Comparison of ENCODE assay signal across 24 cellular contexts in the genomic region with DNA sequence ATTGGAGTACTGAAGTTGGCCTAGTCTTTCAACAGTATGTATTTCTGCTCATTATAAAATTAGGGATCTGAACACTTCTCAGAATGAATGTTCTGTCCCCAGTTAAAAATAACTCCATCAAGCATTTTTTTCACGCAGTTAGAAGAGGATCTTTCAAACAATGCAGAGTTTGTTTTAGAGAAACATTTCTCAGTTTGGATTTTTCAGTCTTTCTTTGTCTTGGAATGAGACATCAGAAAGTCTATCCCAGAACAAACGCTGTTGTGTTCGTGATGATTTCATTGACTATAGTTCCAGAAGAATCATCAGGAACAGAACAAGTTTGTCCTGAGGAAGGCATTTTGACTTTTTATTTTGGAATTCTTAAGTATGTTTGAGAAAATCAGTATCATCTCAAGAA.
DNase-seq lines count a peak whose midpoint lies in the region; ATAC-seq and TF ChIP-seq lines count a peak whose summit lies in the region.
"Had no signal": no experiment of that assay in that cellular context is flagged by ENCODE, and none has a peak within 500 bp of the region (broad histone marks: within the 10 kb centered on the region; RNA-seq: fewer than 3 reads in every experiment).

No MANE protein-coding gene starts in this region.

- TF ChIP-seq CTCF in breast epithelium (IDR thresholded peaks at IDR 0.05) (no peak), MCF 10A (IDR thresholded peaks at IDR 0.05; ENCODE audit: unreplicated experiment) (no peak), testis (IDR thresholded peaks at IDR 0.05) (no peak), natural killer cell (IDR thresholded peaks at IDR 0.05) (no peak)

- H3K27me3 ChIP-seq in breast epithelium (no peaks in the 10 kb centered on the region), testis (no peaks in the 10 kb centered on the region)
- H3K27me3 ChIP-seq: BE2C, cardiac muscle cell, ovary had no signal

- H3K4me1 Mint-ChIP-seq in MCF 10A (ENCODE audit: insufficient read depth, unreplicated experiment): peaks cover 19% of the 10 kb centered on the region
- H3K4me1 Mint-ChIP-seq in natural killer cell: peaks cover 22 to 27% of the 10 kb centered on the region in 2 donors

- intact Hi-C loops in breast epithelium (cut with DNase I; ENCODE audit: low total_unique reads): loop anchor here (2.0 kb wide), 1 partner anchor 58 kb away; no protein-coding TSS in a partner anchor
- intact Hi-C loops in MCF 10A (cut with micrococcal nuclease): no loop called here
- intact Hi-C loops in testis (cut with DNase I; ENCODE audit: low total_unique reads): no loop called here
- intact Hi-C loops in natural killer cell (cut with micrococcal nuclease): loop anchor here (10.0 kb wide), 2 partner anchors 120 to 220 kb away; no protein-coding TSS in a partner anchor

- H3K27me3 Mint-ChIP-seq in MCF 10A (ENCODE audit: insufficient read depth, unreplicated experiment) (no peaks in the 10 kb centered on the region), natural killer cell (ENCODE audit: low read depth in 2 of 2) (no peaks in the 10 kb centered on the region)
- H3K27me3 Mint-ChIP-seq: natural killer cell treated with Interleukin-12 subunit alpha and Interleukin-12 subunit beta and Interleukin-15 and Interleukin-18, amount 100 ng/mL, for 72 hours had no signal

- H3K9me3 ChIP-seq in breast epithelium (no peaks in the 10 kb centered on the region), testis (no peaks in the 10 kb centered on the region)
- H3K9me3 ChIP-seq: BE2C, ovary had no signal

- no peak overlapping the region for H3K4me3 Mint-ChIP-seq in MCF 10A (ENCODE audit: unreplicated experiment)
- H3K4me3 Mint-ChIP-seq in natural killer cell: no peak overlapping the region
- H3K4me3 Mint-ChIP-seq: activated CD4-positive, alpha-beta T cell treated with anti-CD3 and anti-CD28 coated beads for 36 hours; activated T-cell treated with anti-CD3 and anti-CD28 coated beads, Interleukin-2, amount 50 U/mL, for 4 hours; natural killer cell treated with Interleukin-12 subunit alpha and Interleukin-12 subunit beta and Interleukin-15 and Interleukin-18, amount 100 ng/mL, for 72 hours; stimulated activated effector memory CD8-positive, alpha-beta T cell treated with anti-CD3 and anti-CD28 coated beads, Interleukin-12 subunit alpha, Interleukin-12 subunit beta, amount 100 ng/mL, for 72 hours had no signal

- WGBS in testis, 2 donors: 34 to 40% methylated on average over 3 of the region's 3 CpGs

- H3K4me3 ChIP-seq in breast epithelium: no peak overlapping the region
- H3K4me3 ChIP-seq in testis: no peak overlapping the region
- H3K4me3 ChIP-seq: cardiac muscle cell, ovary had no signal

- H3K36me3 ChIP-seq in breast epithelium: no peaks in the 10 kb centered on the region
- H3K36me3 ChIP-seq in testis (ENCODE audit: low read depth, missing control alignments): no peaks in the 10 kb centered on the region
- H3K36me3 ChIP-seq: BE2C, cardiac muscle cell, ovary had no signal

- no peaks in the 10 kb centered on the region for H3K9me3 Mint-ChIP-seq in MCF 10A (ENCODE audit: unreplicated experiment)
- no peaks in the 10 kb centered on the region for H3K9me3 Mint-ChIP-seq in natural killer cell
- H3K9me3 Mint-ChIP-seq: activated T-cell treated with anti-CD3 and anti-CD28 coated beads, Interleukin-2, amount 50 U/mL, for 4 hours; natural killer cell treated with Interleukin-12 subunit alpha and Interleukin-12 subunit beta and Interleukin-15 and Interleukin-18, amount 100 ng/mL, for 72 hours; stimulated activated effector memory CD8-positive, alpha-beta T cell treated with anti-CD3 and anti-CD28 coated beads, Interleukin-12 subunit alpha, Interleukin-12 subunit beta, amount 100 ng/mL, for 72 hours had no signal

- no peaks in the 10 kb centered on the region for H3K36me3 Mint-ChIP-seq in MCF 10A (ENCODE audit: insufficient read depth, unreplicated experiment)
- no peaks in the 10 kb centered on the region for H3K36me3 Mint-ChIP-seq in natural killer cell
- H3K36me3 Mint-ChIP-seq: natural killer cell treated with Interleukin-12 subunit alpha and Interleukin-12 subunit beta and Interleukin-15 and Interleukin-18, amount 100 ng/mL, for 72 hours had no signal

- CTCF ChIA-PET in MCF 10A (lab: Yijun Ruan, JAX): no interaction called here

- ATAC-seq in natural killer cell: no peak
- ATAC-seq: activated CD4-positive, alpha-beta T cell treated with anti-CD3 and anti-CD28 coated beads for 36 hours; activated T-cell treated with anti-CD3 and anti-CD28 coated beads, Interleukin-2, amount 50 U/mL, for 4 hours; esophagus mucosa; natural killer cell treated with Interleukin-12 subunit alpha and Interleukin-12 subunit beta and Interleukin-15 and Interleukin-18, amount 100 ng/mL, for 72 hours; stimulated activated effector memory CD8-positive, alpha-beta T cell treated with anti-CD3 and anti-CD28 coated beads, Interleukin-12 subunit alpha, Interleukin-12 subunit beta, amount 100 ng/mL, for 72 hours had no signal

- BruUV-seq in MCF 10A (replicated peaks; lab: Mats Ljungman, UMichigan): no TSS peak

- DNase-seq in breast epithelium (ENCODE audit: low spot score in 2 of 2) (no peak), MCF 10A (ENCODE audit: unreplicated experiment) (no peak), caudate nucleus (lab: John Stamatoyannopoulos, UW) (no peak), midbrain (lab: John Stamatoyannopoulos, UW) (peak; percentile 65), testis (no peak), natural killer cell (no peak)
- DNase-seq in central memory CD4-positive, alpha-beta T cell: no peak
- no peak for DNase-seq in activated naive CD4-positive, alpha-beta T cell (lab: John Stamatoyannopoulos, UW)
- DNase-seq: activated CD4-positive, alpha-beta T cell treated with anti-CD3 and anti-CD28 coated beads for 36 hours; activated naive CD4-positive, alpha-beta T cell treated with Interleukin-2 at 50 U/mL for 16 hours; activated T-cell treated with anti-CD3 and anti-CD28 coated beads, Interleukin-2, amount 50 U/mL, for 4 hours; BE2C; effector CD8-positive, alpha-beta T cell; MV-4-11; NCI-H1694 treated with DMSO at 0.1 percent for 48 hours; ovary; T-helper 1 cell; trophoblast cell had no signal

- H3K27ac ChIP-seq in breast epithelium (peak overlapping the region; percentile 84 to 88), caudate nucleus (ENCODE audit: low read depth, low read length) (peak overlapping the region; percentile 82), testis (peak overlapping the region; percentile 27 to 65)
- H3K27ac ChIP-seq: 22Rv1, cardiac muscle cell, KMS-11, ovary had no signal

- POLR2A ChIA-PET in MCF 10A (lab: Yijun Ruan, JAX): interaction anchor here (0.6 to 2.3 kb wide), 5 partner anchors 12 to 219 kb away, joined by 3 to 17 read pairs (median 5); partner anchors contain the start of gene ARRDC3

- H3K4me1 ChIP-seq in breast epithelium (peaks cover 9 to 19% of the 10 kb centered on the region in 2 donors), testis (peaks cover 14% of the 10 kb centered on the region)
- H3K4me1 ChIP-seq: BE2C had no signal

- H3K27ac Mint-ChIP-seq in MCF 10A (ENCODE audit: low read depth, unreplicated experiment) (no peak overlapping the region), natural killer cell (no peak overlapping the region)
- H3K27ac Mint-ChIP-seq: activated CD4-positive, alpha-beta T cell treated with anti-CD3 and anti-CD28 coated beads for 36 hours; natural killer cell treated with Interleukin-12 subunit alpha and Interleukin-12 subunit beta and Interleukin-15 and Interleukin-18, amount 100 ng/mL, for 72 hours; stimulated activated effector memory CD8-positive, alpha-beta T cell treated with anti-CD3 and anti-CD28 coated beads, Interleukin-12 subunit alpha, Interleukin-12 subunit beta, amount 100 ng/mL, for 72 hours had no signal

- no peak for TF ChIP-seq POLR2A in breast epithelium (IDR thresholded peaks at IDR 0.05)
- no peak for TF ChIP-seq POLR2A in testis (IDR thresholded peaks at IDR 0.05)

Comparison
In these comparisons a context has a peak if more than half of its experiments do, and no peak if none do; other contexts are left out.
1. intact Hi-C loops: an anchor here in breast epithelium (2.0 kb wide) and natural killer cell (10.0 kb wide); none called in MCF 10A and testis.